Comparison of ENCODE assay signal across 8 cellular contexts in genomic region chr2:131093066-131093842, GRCh38. TPM values are rescaled to one million over a fixed set of nuclear protein-coding genes. Genes with fewer than 3 reads are reported as not detected.
DNase-seq lines count a peak whose midpoint lies in the region; ATAC-seq and TF ChIP-seq lines count a peak whose summit lies in the region.

Gene FAM168B, minus strand, starts transcription at chr2:131093460. Its CDS starts 10,814 bp downstream, at chr2:131082646.

- DNase-seq in AG04450 (ENCODE audit: low read depth, low spot score) (peak; percentile 53), NCI-H2227 (lab: John Stamatoyannopoulos, UW; ENCODE audit: unreplicated experiment) (peak; percentile 98), islet precursor cell (peak; percentile 92)
- peak; percentile 74 for DNase-seq in activated CD4-positive, CD25-positive, alpha-beta regulatory T cell treated with anti-CD3 and anti-CD28 coated beads, Interleukin-2, amount 50 U/mL, for 16 hours (ENCODE audit: low read depth, low spot score)
- peak; percentile 88 for DNase-seq in central memory CD4-positive, alpha-beta T cell
- DNase-seq in stimulated activated CD4-positive, alpha-beta T cell treated with anti-CD3 and anti-CD28 coated beads, Interleukin-12 subunit alpha, Interleukin-12 subunit beta, amount 100 ng/mL, for 48 hours (ENCODE audit: low read depth in 2 of 3, low spot score in 1 of 3), result peak; percentile 77 to 83 (median 80)

- CTCF ChIA-PET in AG04450 (lab: Charles Lee), result no interaction called here

- ATAC-seq in GM18873 (IDR thresholded peaks at IDR 0.05; ENCODE audit: low FRiP score, unreplicated experiment) (peak; percentile 76), HG03135 (IDR thresholded peaks at IDR 0.05; ENCODE audit: unreplicated experiment) (peak; percentile 81)

- H3K4me3 ChIP-seq in AG04450 (ENCODE audit: low read depth, low read length), result peak within 1 kb of the TSS; percentile 69

- H3K27me3 ChIP-seq in AG04450 (ENCODE audit: control insufficient read depth, insufficient read depth, low read length), result no peaks in the 10 kb centered on the region

- no peak for TF ChIP-seq CTCF in AG04450 (IDR thresholded peaks at IDR 0.05; ENCODE audit: low read depth, low read length)

- peak within 1 kb of the TSS; percentile 70 for H3K27ac ChIP-seq in AG04450 (ENCODE audit: low read depth, low read length)

- POLR2A ChIA-PET in AG04450 (lab: Yijun Ruan, JAX), result interaction anchor here (1.8 to 2.3 kb wide), 2 partner anchors 11 to 751 kb away, joined by 6 to 25 read pairs; partner anchors contain the start of genes IMP4 and PLEKHB2

- no peaks in the 10 kb centered on the region for H3K9me3 ChIP-seq in AG04450 (ENCODE audit: control insufficient read depth, insufficient read depth, low read length)

RNA-seq across cellular contexts. Expression of gene FAM168B, which starts in this region (rescaled TPM):
- polyA plus RNA-seq in AG04450 (2011; rRNA removed), result 84.3 and 99.2 TPM in 2 replicates
- 69.9 and 101 TPM in 2 replicates for polyA minus RNA-seq in AG04450 (2011; rRNA and poly(A)+ RNA removed)

Comparison
In these comparisons a context has a peak if more than half of its experiments do, and no peak if none do; other contexts are left out.
1. Peak in every context shown above with its lines: DNase-seq, ATAC-seq, H3K4me3 ChIP-seq and H3K27ac ChIP-seq.